ENCODE assay signal across 1 cellular context in genomic region chr2:162126145-162126926, GRCh38.
TF ChIP-seq lines count a peak whose summit lies in the region.

No MANE protein-coding gene starts in this region.

TF ChIP-seq in endothelial cell of umbilical vein, 7 proteins besides CTCF, POLR2A, EP300 and RAD21 (continued from another document):
- TF ChIP-seq EZH2 (IDR thresholded peaks at IDR 0.05; ENCODE audit: borderline replicate concordance, low read depth, low read length, severe bottlenecking) (no peak), POLR2AphosphoS5 (IDR thresholded peaks at IDR 0.05; ENCODE audit: insufficient read depth, low read depth, low read length) (no peak), FOS (IDR thresholded peaks at IDR 0.05; ENCODE audit: borderline replicate concordance, insufficient read depth, low read length) (no peak)
